8 cellular contexts compared by ENCODE assay signal in genomic region chr19:44304659-44305193, GRCh38. TPM values are rescaled to one million over a fixed set of nuclear protein-coding genes. Genes with fewer than 3 reads are reported as not detected.
DNase-seq lines count a peak whose midpoint lies in the region; ATAC-seq and TF ChIP-seq lines count a peak whose summit lies in the region.

Gene ZNF235 (minus strand): TSS chr19:44305025. CDS start chr19:44303404, 1,621 bp downstream.

- H3K4me3 Mint-ChIP-seq in activated naive CD8-positive, alpha-beta T cell treated with anti-CD3 and anti-CD28 coated beads for 36 hours: peak within 1 kb of the TSS; percentile 90
- peak within 1 kb of the TSS; percentile 98 for H3K4me3 Mint-ChIP-seq in glutamatergic neuron (ENCODE audit: unreplicated experiment)

- peaks cover 14% of the 10 kb centered on the region for H3K9me3 Mint-ChIP-seq in activated naive CD8-positive, alpha-beta T cell treated with anti-CD3 and anti-CD28 coated beads for 36 hours
- peaks cover 7% of the 10 kb centered on the region for H3K9me3 Mint-ChIP-seq in glutamatergic neuron (ENCODE audit: unreplicated experiment)

- H3K79me2 ChIP-seq in HCT116 (ENCODE audit: insufficient read depth, low read length) (no peaks in the 10 kb centered on the region), SK-N-SH (ENCODE audit: insufficient read depth) (peaks cover 3% of the 10 kb centered on the region)

- CTCF ChIA-PET in HCT116 (lab: Charles Lee): no interaction called here
- CTCF ChIA-PET in SK-N-SH (lab: Yijun Ruan, JAX): no interaction called here

- H3K27me3 ChIP-seq in HCT116 (ENCODE audit: insufficient read depth, low read length) (no peaks in the 10 kb centered on the region), SK-N-SH (ENCODE audit: insufficient read depth) (no peaks in the 10 kb centered on the region), testis (no peaks in the 10 kb centered on the region)

- ATAC-seq in HCT116 (peak; percentile 99), omental fat pad (ENCODE audit: low FRiP score) (peak; percentile 99)

- peaks cover 10% of the 10 kb centered on the region for H3F3A ChIP-seq in SK-N-SH (replicated peaks; ENCODE audit: insufficient read depth)

- TF ChIP-seq POLR2A in HCT116 (IDR thresholded peaks at IDR 0.05; ENCODE audit: borderline replicate concordance, extremely low read depth, insufficient read depth, insufficient read length): no peak
- TF ChIP-seq POLR2A in testis (IDR thresholded peaks at IDR 0.05): no peak

- H2AFZ ChIP-seq in HCT116 (ENCODE audit: low read depth, low read length, poor library complexity, severe bottlenecking): peak within 1 kb of the TSS; percentile 11
- peak within 1 kb of the TSS; percentile 95 for H2AFZ ChIP-seq in SK-N-SH (ENCODE audit: low read depth)

- TF ChIP-seq CTCF in HCT116 (IDR thresholded peaks at IDR 0.05 in 2 of 3, conservative IDR thresholded peaks at IDR 0.05 in 1 of 3; ENCODE audit: borderline replicate concordance in 1 of 3, insufficient read depth in 1 of 3, low read depth in 2 of 3, low read length in 2 of 3) (no peak), SK-N-SH (IDR thresholded peaks at IDR 0.05) (no peak), glutamatergic neuron (IDR thresholded peaks at IDR 0.05; ENCODE audit: partially characterized antibody, unreplicated experiment) (no peak), omental fat pad (IDR thresholded peaks at IDR 0.05) (no peak), testis (IDR thresholded peaks at IDR 0.05) (no peak)

- H3K4me2 ChIP-seq in HCT116 (ENCODE audit: low read length) (peak within 1 kb of the TSS; percentile 80), SK-N-SH (peak within 1 kb of the TSS; percentile 85)

- TF ChIP-seq RAD21 in HCT116 (IDR thresholded peaks at IDR 0.05; ENCODE audit: low read depth): no peak; the same call in 1 of the 2 replicates
- TF ChIP-seq RAD21 in SK-N-SH (IDR thresholded peaks at IDR 0.05; ENCODE audit: low read length): no peak

- peaks cover 13% of the 10 kb centered on the region for H3K4me1 Mint-ChIP-seq in activated naive CD8-positive, alpha-beta T cell treated with anti-CD3 and anti-CD28 coated beads for 36 hours
- H3K4me1 Mint-ChIP-seq in glutamatergic neuron (ENCODE audit: low read depth, unreplicated experiment): peaks cover 2% of the 10 kb centered on the region

- H3K27ac Mint-ChIP-seq in activated naive CD8-positive, alpha-beta T cell treated with anti-CD3 and anti-CD28 coated beads for 36 hours: peak within 1 kb of the TSS; percentile 89
- H3K27ac Mint-ChIP-seq in glutamatergic neuron (ENCODE audit: unreplicated experiment): peak within 1 kb of the TSS; percentile 85

- H3K4me1 ChIP-seq in HCT116 (ENCODE audit: control insufficient read depth in 1 of 2, insufficient read depth in 2 of 2, low read length in 2 of 2) (peaks cover 3 to 14% of the 10 kb centered on the region in 2 experiments; a peak in 3 of 4 replicates), SK-N-SH (ENCODE audit: control insufficient read depth in 1 of 2, insufficient read depth in 2 of 2, low read depth in 1 of 2, low read length in 1 of 2) (peaks cover 0 to 4% of the 10 kb centered on the region in 2 experiments; a peak in 2 of 4 replicates), testis (no peaks in the 10 kb centered on the region)

- H3K4me3 ChIP-seq in HCT116 (replicated peaks in 1 of 2; ENCODE audit: low read depth in 1 of 2, low read length in 2 of 2): peak within 1 kb of the TSS; percentile 76 to 86
- peak within 1 kb of the TSS; percentile 81 to 94 for H3K4me3 ChIP-seq in SK-N-SH (ENCODE audit: low read depth in 2 of 2, low read length in 1 of 2)
- peak within 1 kb of the TSS; percentile 68 to 87 for H3K4me3 ChIP-seq in testis

- RAD21 ChIA-PET in HCT116 (lab: Charles Lee; ENCODE audit: low non-redundant PET in 1 of 2, low total read pairs in 2 of 2, uncharacterized antibody in 2 of 2, unreplicated experiment in 2 of 2): no interaction called here

- H3K36me3 Mint-ChIP-seq in activated naive CD8-positive, alpha-beta T cell treated with anti-CD3 and anti-CD28 coated beads for 36 hours: peaks cover 37% of the 10 kb centered on the region
- peaks cover 13% of the 10 kb centered on the region for H3K36me3 Mint-ChIP-seq in glutamatergic neuron (ENCODE audit: unreplicated experiment)

- H3K27ac ChIP-seq in HCT116 (ENCODE audit: low read depth, low read length) (peak within 1 kb of the TSS; percentile 60), SK-N-SH (ENCODE audit: low read depth in 2 of 2, low read length in 1 of 2) (peak within 1 kb of the TSS; percentile 84 to 98), testis (peak within 1 kb of the TSS; percentile 69 to 79)

- intact Hi-C loops in HCT116 (cut with micrococcal nuclease): loop anchor here (1.0 to 5.0 kb wide), 4 partner anchors 52 to 210 kb away; partner anchors contain the start of genes ZNF112, ZNF224, ZNF225 and ZNF227
- intact Hi-C loops in testis (cut with DNase I; ENCODE audit: low total_unique reads): no loop called here

- H3K9me2 ChIP-seq in HCT116 (ENCODE audit: insufficient read depth) (no peaks in the 10 kb centered on the region), SK-N-SH (no peaks in the 10 kb centered on the region)

- 2% methylated on average over 15 of the region's 31 CpGs for WGBS in SK-N-SH (ENCODE audit: low lambda C conversion rate)
- 0% methylated on average over 6 to 31 of the region's 31 CpGs for WGBS in testis, 2 donors

- peak within 1 kb of the TSS; percentile 62 for H3K9ac ChIP-seq in HCT116 (ENCODE audit: low read length)
- H3K9ac ChIP-seq in SK-N-SH: peak within 1 kb of the TSS; percentile 71

- no peak for TF ChIP-seq EP300 in SK-N-SH (IDR thresholded peaks at IDR 0.05; ENCODE audit: borderline replicate concordance in 1 of 2, low read depth in 1 of 2, low read length in 1 of 2)

- DNase-seq in GDM1 (lab: John Stamatoyannopoulos, UW): peak; percentile 80
- peak; percentile 89 for DNase-seq in HCT116 (ENCODE audit: low read depth, low spot score)
- DNase-seq in MV-4-11 (lab: John Stamatoyannopoulos, UW): peak; percentile 99
- DNase-seq in SK-N-SH: peak; percentile 87
- peak; percentile 76 for DNase-seq in activated naive CD8-positive, alpha-beta T cell treated with anti-CD3 and anti-CD28 coated beads for 36 hours
- peak; percentile 80 for DNase-seq in glutamatergic neuron
- DNase-seq in omental fat pad (ENCODE audit: low spot score): peak; percentile 62
- DNase-seq in testis: peak; percentile 96

- peaks cover 1 to 4% of the 10 kb centered on the region in 2 experiments; a peak in 1 of 4 replicates for H3K36me3 ChIP-seq in HCT116 (ENCODE audit: control insufficient read depth in 1 of 2, insufficient read depth in 2 of 2, low read length in 2 of 2)
- peaks cover 20 to 21% of the 10 kb centered on the region in 2 experiments for H3K36me3 ChIP-seq in SK-N-SH (replicated peaks in 1 of 2; ENCODE audit: control insufficient read depth in 1 of 2, insufficient read depth in 2 of 2, low read length in 1 of 2)
- H3K36me3 ChIP-seq in testis (ENCODE audit: low read depth, missing control alignments): no peaks in the 10 kb centered on the region

- H4K20me1 ChIP-seq in HCT116 (ENCODE audit: insufficient read depth) (no peaks in the 10 kb centered on the region), SK-N-SH (ENCODE audit: insufficient read depth) (no peaks in the 10 kb centered on the region)

- H3K9me3 ChIP-seq in HCT116 (ENCODE audit: control insufficient read depth in 1 of 2, insufficient read depth in 1 of 2, low read depth in 1 of 2, low read length in 2 of 2): peaks cover 0 to 4% of the 10 kb centered on the region in 2 experiments; a peak in 1 of 4 replicates
- H3K9me3 ChIP-seq in SK-N-SH: no peaks in the 10 kb centered on the region
- H3K9me3 ChIP-seq in testis: no peaks in the 10 kb centered on the region

- no TSS peak for BruUV-seq in HCT116 (replicated peaks; lab: Mats Ljungman, UMichigan)

- POLR2A ChIA-PET in HCT116 (lab: Charles Lee) (interaction anchor here (0.7 kb wide), 1 partner anchor 196 kb away, joined by 3 read pairs; no protein-coding TSS in a partner anchor), SK-N-SH (lab: Yijun Ruan, JAX) (interaction anchor here (0.6 to 1.3 kb wide), 7 partner anchors 17 to 369 kb away, joined by 3 to 4 read pairs (median 3); partner anchors contain the start of genes ZNF112, ZNF180, ZNF227 and ZNF45)

- no peaks in the 10 kb centered on the region for H3K27me3 Mint-ChIP-seq in activated naive CD8-positive, alpha-beta T cell treated with anti-CD3 and anti-CD28 coated beads for 36 hours
- H3K27me3 Mint-ChIP-seq in glutamatergic neuron (ENCODE audit: unreplicated experiment): peaks cover 2% of the 10 kb centered on the region

TF ChIP-seq in HCT116, 20 proteins besides CTCF, POLR2A, EP300 and RAD21 (continues in another document):
- peak; percentile 81 for TF ChIP-seq POLR2AphosphoS5 (IDR thresholded peaks at IDR 0.05; ENCODE audit: low read depth, low read length)
- no peak for TF ChIP-seq EZH2phosphoT487 (IDR thresholded peaks at IDR 0.05; ENCODE audit: borderline replicate concordance)
- no peak for TF ChIP-seq EZH2 (IDR thresholded peaks at IDR 0.05)
- peak; percentile 43; the same call in 1 of the 2 replicates for TF ChIP-seq CBX3 (IDR thresholded peaks at IDR 0.05; ENCODE audit: low read depth)
- no peak for TF ChIP-seq EGR1 (IDR thresholded peaks at IDR 0.05; ENCODE audit: low read depth)
- TF ChIP-seq TCF7L2 (IDR thresholded peaks at IDR 0.05; ENCODE audit: borderline replicate concordance, extremely low read depth, insufficient read depth, insufficient read length): no peak
- no peak for TF ChIP-seq CEBPB (IDR thresholded peaks at IDR 0.05; ENCODE audit: low read depth)

TF ChIP-seq in SK-N-SH, 30 proteins besides CTCF, POLR2A, EP300 and RAD21 (continues in another document):
- peak; percentile 70 for TF ChIP-seq TAF1 (IDR thresholded peaks at IDR 0.05; ENCODE audit: borderline replicate concordance, low read depth, low read length)
- TF ChIP-seq CHD2 (IDR thresholded peaks at IDR 0.05; ENCODE audit: low read length, partially characterized antibody): peak; percentile 89
- peak; percentile 68 for TF ChIP-seq POLR2AphosphoS5 (IDR thresholded peaks at IDR 0.05; ENCODE audit: low read depth, low read length)
- no peak for TF ChIP-seq RXRA (IDR thresholded peaks at IDR 0.05; ENCODE audit: borderline replicate concordance, low read depth)
- TF ChIP-seq TCF12 (IDR thresholded peaks at IDR 0.05): 0 out of 2 replicates have a peak, but pooled peaks have one; percentile 22
- TF ChIP-seq JUND (IDR thresholded peaks at IDR 0.05): 0 out of 2 replicates have a peak, but pooled peaks have one; percentile 37
- peak; percentile 73; the same call in 1 of the 2 replicates for TF ChIP-seq MXI1 (IDR thresholded peaks at IDR 0.05; ENCODE audit: low read depth, low read length)
- peak; percentile 74; the same call in 1 of the 2 replicates for TF ChIP-seq FOSL2 (IDR thresholded peaks at IDR 0.05; ENCODE audit: borderline replicate concordance, low read depth)

RNA-seq across cellular contexts. Expression of gene ZNF235, which starts in this region (rescaled TPM):
- 5.7 TPM for total RNA-seq in HCT116 (2021; ENCODE audit: unreplicated experiment)
- 1.8 and 2.5 TPM in 2 replicates for polyA plus RNA-seq in HCT116 (2012)
- polyA plus RNA-seq in SK-N-SH (2012; rRNA removed): 2.7 and 4.1 TPM in 2 replicates
- polyA plus RNA-seq in SK-N-SH (2012; cell fraction: cytosol; rRNA removed): 2.5 and 2.7 TPM in 2 replicates
- polyA plus RNA-seq in SK-N-SH (2012; cell fraction: nucleus; rRNA removed): 5.3 and 10.9 TPM in 2 replicates
- 1 to 10 TPM; 3.8 to 4.7 TPM for total RNA-seq in activated naive CD8-positive, alpha-beta T cell treated with anti-CD3 and anti-CD28 coated beads for 36 hours
- total RNA-seq in glutamatergic neuron (ENCODE audit: unreplicated experiment): 14.4 TPM
- total RNA-seq in omental fat pad: 1 to 10 TPM; 3.0 to 8.7 (median 4.3) TPM
- total RNA-seq in testis: 10 to 100 TPM; 11.1 to 12.1 TPM
- polyA plus RNA-seq in testis (ENCODE audit: insufficient read depth, low read depth, low replicate concordance): 4.6 TPM

Comparison
In these comparisons a context has a peak if more than half of its experiments do, and no peak if none do; other contexts are left out.
1. Peak in every context shown above with its lines: DNase-seq, ATAC-seq, H3K4me3 ChIP-seq and H3K27ac ChIP-seq.